Comparison of ENCODE assay signal across 1 cellular context in the genomic region with DNA sequence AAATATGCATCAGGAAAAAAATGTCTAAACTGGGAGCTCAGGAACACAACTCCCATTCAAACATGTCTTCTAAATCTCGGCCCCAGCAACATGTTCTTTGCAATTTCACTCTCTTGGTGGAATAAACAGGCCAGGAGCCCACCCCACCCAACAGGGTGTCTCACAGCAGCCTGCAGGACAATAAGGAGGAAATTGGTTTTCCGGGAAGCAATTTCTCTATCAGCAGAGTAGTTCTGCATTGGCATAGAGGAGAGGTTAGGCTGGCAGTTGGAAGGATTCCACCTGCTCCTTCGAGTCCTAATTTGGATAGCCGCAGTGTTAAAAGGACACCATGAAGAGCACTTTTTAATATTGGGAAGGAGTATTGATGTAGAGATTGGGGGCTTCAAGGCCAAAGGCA.
TF ChIP-seq lines count a peak whose summit lies in the region.

No MANE protein-coding gene starts in this region.

TF ChIP-seq in GM23338, 12 proteins besides CTCF, POLR2A, EP300 and RAD21 (continued from another document):
- TF ChIP-seq, protein P1, sequence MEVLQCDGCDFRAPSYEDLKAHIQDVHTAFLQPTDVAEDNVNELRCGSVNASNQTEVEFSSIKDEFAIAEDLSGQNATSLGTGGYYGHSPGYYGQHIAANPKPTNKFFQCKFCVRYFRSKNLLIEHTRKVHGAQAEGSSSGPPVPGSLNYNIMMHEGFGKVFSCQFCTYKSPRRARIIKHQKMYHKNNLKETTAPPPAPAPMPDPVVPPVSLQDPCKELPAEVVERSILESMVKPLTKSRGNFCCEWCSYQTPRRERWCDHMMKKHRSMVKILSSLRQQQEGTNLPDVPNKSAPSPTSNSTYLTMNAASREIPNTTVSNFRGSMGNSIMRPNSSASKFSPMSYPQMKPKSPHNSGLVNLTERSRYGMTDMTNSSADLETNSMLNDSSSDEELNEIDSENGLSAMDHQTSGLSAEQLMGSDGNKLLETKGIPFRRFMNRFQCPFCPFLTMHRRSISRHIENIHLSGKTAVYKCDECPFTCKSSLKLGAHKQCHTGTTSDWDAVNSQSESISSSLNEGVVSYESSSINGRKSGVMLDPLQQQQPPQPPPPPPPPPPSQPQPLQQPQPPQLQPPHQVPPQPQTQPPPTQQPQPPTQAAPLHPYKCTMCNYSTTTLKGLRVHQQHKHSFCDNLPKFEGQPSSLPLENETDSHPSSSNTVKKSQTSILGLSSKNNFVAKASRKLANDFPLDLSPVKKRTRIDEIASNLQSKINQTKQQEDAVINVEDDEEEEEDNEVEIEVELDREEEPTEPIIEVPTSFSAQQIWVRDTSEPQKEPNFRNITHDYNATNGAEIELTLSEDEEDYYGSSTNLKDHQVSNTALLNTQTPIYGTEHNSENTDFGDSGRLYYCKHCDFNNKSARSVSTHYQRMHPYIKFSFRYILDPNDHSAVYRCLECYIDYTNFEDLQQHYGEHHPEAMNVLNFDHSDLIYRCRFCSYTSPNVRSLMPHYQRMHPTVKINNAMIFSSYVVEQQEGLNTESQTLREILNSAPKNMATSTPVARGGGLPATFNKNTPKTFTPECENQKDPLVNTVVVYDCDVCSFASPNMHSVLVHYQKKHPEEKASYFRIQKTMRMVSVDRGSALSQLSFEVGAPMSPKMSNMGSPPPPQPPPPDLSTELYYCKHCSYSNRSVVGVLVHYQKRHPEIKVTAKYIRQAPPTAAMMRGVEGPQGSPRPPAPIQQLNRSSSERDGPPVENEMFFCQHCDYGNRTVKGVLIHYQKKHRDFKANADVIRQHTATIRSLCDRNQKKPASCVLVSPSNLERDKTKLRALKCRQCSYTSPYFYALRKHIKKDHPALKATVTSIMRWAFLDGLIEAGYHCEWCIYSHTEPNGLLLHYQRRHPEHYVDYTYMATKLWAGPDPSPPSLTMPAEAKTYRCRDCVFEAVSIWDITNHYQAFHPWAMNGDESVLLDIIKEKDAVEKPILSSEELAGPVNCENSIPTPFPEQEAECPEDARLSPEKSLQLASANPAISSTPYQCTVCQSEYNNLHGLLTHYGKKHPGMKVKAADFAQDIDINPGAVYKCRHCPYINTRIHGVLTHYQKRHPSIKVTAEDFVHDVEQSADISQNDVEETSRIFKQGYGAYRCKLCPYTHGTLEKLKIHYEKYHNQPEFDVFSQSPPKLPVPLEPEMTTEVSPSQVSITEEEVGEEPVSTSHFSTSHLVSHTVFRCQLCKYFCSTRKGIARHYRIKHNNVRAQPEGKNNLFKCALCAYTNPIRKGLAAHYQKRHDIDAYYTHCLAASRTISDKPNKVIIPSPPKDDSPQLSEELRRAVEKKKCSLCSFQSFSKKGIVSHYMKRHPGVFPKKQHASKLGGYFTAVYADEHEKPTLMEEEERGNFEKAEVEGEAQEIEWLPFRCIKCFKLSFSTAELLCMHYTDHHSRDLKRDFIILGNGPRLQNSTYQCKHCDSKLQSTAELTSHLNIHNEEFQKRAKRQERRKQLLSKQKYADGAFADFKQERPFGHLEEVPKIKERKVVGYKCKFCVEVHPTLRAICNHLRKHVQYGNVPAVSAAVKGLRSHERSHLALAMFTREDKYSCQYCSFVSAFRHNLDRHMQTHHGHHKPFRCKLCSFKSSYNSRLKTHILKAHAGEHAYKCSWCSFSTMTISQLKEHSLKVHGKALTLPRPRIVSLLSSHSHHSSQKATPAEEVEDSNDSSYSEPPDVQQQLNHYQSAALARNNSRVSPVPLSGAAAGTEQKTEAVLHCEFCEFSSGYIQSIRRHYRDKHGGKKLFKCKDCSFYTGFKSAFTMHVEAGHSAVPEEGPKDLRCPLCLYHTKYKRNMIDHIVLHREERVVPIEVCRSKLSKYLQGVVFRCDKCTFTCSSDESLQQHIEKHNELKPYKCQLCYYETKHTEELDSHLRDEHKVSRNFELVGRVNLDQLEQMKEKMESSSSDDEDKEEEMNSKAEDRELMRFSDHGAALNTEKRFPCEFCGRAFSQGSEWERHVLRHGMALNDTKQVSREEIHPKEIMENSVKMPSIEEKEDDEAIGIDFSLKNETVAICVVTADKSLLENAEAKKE (CRISPR knock-in tag; IDR thresholded peaks at IDR 0.05): no peak
- TF ChIP-seq EZH2phosphoT487 (IDR thresholded peaks at IDR 0.05; ENCODE audit: unreplicated experiment) (no peak), ZNF114 (CRISPR knock-in tag; IDR thresholded peaks at IDR 0.05) (no peak), CREB1 (CRISPR knock-in tag; IDR thresholded peaks at IDR 0.05; ENCODE audit: low read depth) (no peak), NANOG (IDR thresholded peaks at IDR 0.05; ENCODE audit: borderline replicate concordance) (no peak), JUNB (IDR thresholded peaks at IDR 0.05; ENCODE audit: unreplicated experiment) (no peak)
- TF ChIP-seq, protein P2, sequence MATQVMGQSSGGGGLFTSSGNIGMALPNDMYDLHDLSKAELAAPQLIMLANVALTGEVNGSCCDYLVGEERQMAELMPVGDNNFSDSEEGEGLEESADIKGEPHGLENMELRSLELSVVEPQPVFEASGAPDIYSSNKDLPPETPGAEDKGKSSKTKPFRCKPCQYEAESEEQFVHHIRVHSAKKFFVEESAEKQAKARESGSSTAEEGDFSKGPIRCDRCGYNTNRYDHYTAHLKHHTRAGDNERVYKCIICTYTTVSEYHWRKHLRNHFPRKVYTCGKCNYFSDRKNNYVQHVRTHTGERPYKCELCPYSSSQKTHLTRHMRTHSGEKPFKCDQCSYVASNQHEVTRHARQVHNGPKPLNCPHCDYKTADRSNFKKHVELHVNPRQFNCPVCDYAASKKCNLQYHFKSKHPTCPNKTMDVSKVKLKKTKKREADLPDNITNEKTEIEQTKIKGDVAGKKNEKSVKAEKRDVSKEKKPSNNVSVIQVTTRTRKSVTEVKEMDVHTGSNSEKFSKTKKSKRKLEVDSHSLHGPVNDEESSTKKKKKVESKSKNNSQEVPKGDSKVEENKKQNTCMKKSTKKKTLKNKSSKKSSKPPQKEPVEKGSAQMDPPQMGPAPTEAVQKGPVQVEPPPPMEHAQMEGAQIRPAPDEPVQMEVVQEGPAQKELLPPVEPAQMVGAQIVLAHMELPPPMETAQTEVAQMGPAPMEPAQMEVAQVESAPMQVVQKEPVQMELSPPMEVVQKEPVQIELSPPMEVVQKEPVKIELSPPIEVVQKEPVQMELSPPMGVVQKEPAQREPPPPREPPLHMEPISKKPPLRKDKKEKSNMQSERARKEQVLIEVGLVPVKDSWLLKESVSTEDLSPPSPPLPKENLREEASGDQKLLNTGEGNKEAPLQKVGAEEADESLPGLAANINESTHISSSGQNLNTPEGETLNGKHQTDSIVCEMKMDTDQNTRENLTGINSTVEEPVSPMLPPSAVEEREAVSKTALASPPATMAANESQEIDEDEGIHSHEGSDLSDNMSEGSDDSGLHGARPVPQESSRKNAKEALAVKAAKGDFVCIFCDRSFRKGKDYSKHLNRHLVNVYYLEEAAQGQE (IDR thresholded peaks at IDR 0.05; ENCODE audit: unreplicated experiment): no peak
